In genomic region chr17:4555863-4556646, GRCh38 we compare ENCODE assay signal across 2 cellular contexts.
TF ChIP-seq lines count a peak whose summit lies in the region.

No MANE protein-coding gene starts in this region.

TF ChIP-seq in SK-N-SH, 30 proteins besides CTCF, POLR2A, EP300 and RAD21:
- TF ChIP-seq ZBTB33 (IDR thresholded peaks at IDR 0.05; ENCODE audit: borderline replicate concordance, low read depth), result no peak
- TF ChIP-seq PBX3 (IDR thresholded peaks at IDR 0.05), result no peak
- TF ChIP-seq SIN3A (IDR thresholded peaks at IDR 0.05; ENCODE audit: borderline replicate concordance, low read depth, low read length), result no peak
- TF ChIP-seq RCOR1 (IDR thresholded peaks at IDR 0.05; ENCODE audit: low read length), result no peak
- no peak for TF ChIP-seq EZH2phosphoT487 (IDR thresholded peaks at IDR 0.05; ENCODE audit: borderline replicate concordance, low read depth)
- no peak for TF ChIP-seq REST (IDR thresholded peaks at IDR 0.05; ENCODE audit: low read depth, low read length)
- TF ChIP-seq GATA2 (CRISPR knock-in tag; IDR thresholded peaks at IDR 0.05), result no peak
- TF ChIP-seq MXI1 (IDR thresholded peaks at IDR 0.05; ENCODE audit: low read depth, low read length), result no peak
- no peak for TF ChIP-seq TCF12 (IDR thresholded peaks at IDR 0.05)
- no peak for TF ChIP-seq MEF2A (IDR thresholded peaks at IDR 0.05; ENCODE audit: borderline replicate concordance, low read depth)
- TF ChIP-seq USF2 (IDR thresholded peaks at IDR 0.05; ENCODE audit: borderline replicate concordance, low read depth, low read length), result no peak
- TF ChIP-seq CHD2 (IDR thresholded peaks at IDR 0.05; ENCODE audit: low read length, partially characterized antibody), result no peak
- TF ChIP-seq YY1 (IDR thresholded peaks at IDR 0.05; ENCODE audit: low read depth), result no peak
- TF ChIP-seq MAX (IDR thresholded peaks at IDR 0.05; ENCODE audit: low read depth), result no peak

TF ChIP-seq in SK-N-SH treated with all-trans-retinoic acid at 6 μM for 48 hours, 23 proteins besides CTCF, POLR2A, EP300 and RAD21 (continued from another document):
- TF ChIP-seq ZC3H10 (CRISPR knock-in tag; IDR thresholded peaks at IDR 0.05) (no peak), ESRRG (CRISPR knock-in tag; IDR thresholded peaks at IDR 0.05) (no peak), PATZ1 (CRISPR knock-in tag; IDR thresholded peaks at IDR 0.05; ENCODE audit: borderline replicate concordance) (no peak), ZNF70 (CRISPR knock-in tag; IDR thresholded peaks at IDR 0.05) (no peak), TOX (CRISPR knock-in tag; IDR thresholded peaks at IDR 0.05; ENCODE audit: borderline replicate concordance) (no peak), CREB5 (CRISPR knock-in tag; IDR thresholded peaks at IDR 0.05; ENCODE audit: low read depth) (no peak), ARNTL (CRISPR knock-in tag; IDR thresholded peaks at IDR 0.05; ENCODE audit: borderline replicate concordance, low read depth) (no peak), ZNF565 (CRISPR knock-in tag; conservative IDR thresholded peaks at IDR 0.05; ENCODE audit: low read depth) (no peak), OSR1 (CRISPR knock-in tag; IDR thresholded peaks at IDR 0.05) (no peak), BACH2 (CRISPR knock-in tag; IDR thresholded peaks at IDR 0.05; ENCODE audit: borderline replicate concordance) (no peak), POU6F1 (CRISPR knock-in tag; IDR thresholded peaks at IDR 0.05; ENCODE audit: borderline replicate concordance, low read depth) (no peak), ZFP3 (CRISPR knock-in tag; IDR thresholded peaks at IDR 0.05) (no peak)
